In the genomic region with DNA sequence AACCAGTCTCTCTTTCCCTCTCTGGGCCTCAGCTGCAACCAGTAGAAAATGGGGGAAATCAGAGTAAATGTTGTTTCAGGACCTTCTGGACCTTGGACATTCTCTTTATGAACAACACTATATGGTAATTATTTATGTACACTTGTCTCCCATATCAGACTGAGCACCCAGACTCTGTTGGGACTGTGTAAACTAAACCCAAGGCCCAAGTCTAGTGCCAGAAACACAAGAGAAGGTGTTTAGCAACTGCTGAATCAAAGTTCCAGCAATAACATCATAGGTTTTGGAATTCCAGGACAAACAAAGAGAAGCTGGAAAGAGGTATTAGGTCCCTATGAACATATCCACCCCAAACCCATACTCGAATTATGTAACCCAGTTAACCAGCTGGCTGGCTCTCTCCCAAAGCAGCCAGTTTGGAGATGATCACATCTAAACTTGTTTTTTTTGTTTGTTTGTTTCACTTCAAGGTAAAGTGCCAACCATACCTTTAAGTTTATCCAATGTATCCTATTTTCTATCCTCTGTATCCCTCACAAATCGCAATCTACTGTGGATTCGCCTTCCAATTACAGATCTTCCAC, we compare ENCODE assay signal across 8 cellular contexts. TPM values are rescaled to one million over a fixed set of nuclear protein-coding genes. Genes with fewer than 3 reads are reported as not detected.
A peak's percentile ranks its signal among the peaks of the same experiment; 100 is the strongest.
DNase-seq lines count a peak whose midpoint lies in the region; ATAC-seq lines count a peak whose summit lies in the region.

No MANE protein-coding gene starts in this region.

- intact Hi-C loops in activated T-helper 1 cell treated with anti-CD3 and anti-CD28 coated beads, Interleukin-12 subunit alpha, Interleukin-12 subunit beta, Interleukin-2, Interleukin-4 antibody, amounts not matched to agents 30 ng/mL and 10 ng/mL and 1 ng/mL, durations not matched to agents 14 hours and 24 hours and 36 hours (cut with micrococcal nuclease), result loop anchor here (1.0 to 10.0 kb wide), 5 partner anchors 85 to 1503 kb away; a partner anchor contains a TSS

- H3K36me3 Mint-ChIP-seq in activated T-cell treated with anti-CD3 and anti-CD28 coated beads, Interleukin-2, amount 50 U/mL, for 24 hours (ENCODE audit: low read depth), result peaks cover 14% of the 10 kb centered on the region
- H3K36me3 Mint-ChIP-seq in activated T-helper 1 cell treated with anti-CD3 and anti-CD28 coated beads, Interleukin-12 subunit alpha, Interleukin-12 subunit beta, Interleukin-2, Interleukin-4 antibody, amounts not matched to agents 30 ng/mL and 10 ng/mL and 1 ng/mL, durations not matched to agents 14 hours and 24 hours and 36 hours (ENCODE audit: low read depth), result peaks cover 5% of the 10 kb centered on the region
- no peaks in the 10 kb centered on the region for H3K36me3 Mint-ChIP-seq in stimulated activated memory B cell treated with anti-CD40 and anti-IgM and Interleukin-4, amounts not matched to agents 10 μg/mL and 1 μg/mL and 100 μg/mL, for 72 hours

- H3K4me1 Mint-ChIP-seq in activated T-cell treated with anti-CD3 and anti-CD28 coated beads, Interleukin-2, amount 50 U/mL, for 24 hours (ENCODE audit: low read depth), result peaks cover 37% of the 10 kb centered on the region
- H3K4me1 Mint-ChIP-seq in activated T-helper 1 cell treated with anti-CD3 and anti-CD28 coated beads, Interleukin-12 subunit alpha, Interleukin-12 subunit beta, Interleukin-2, Interleukin-4 antibody, amounts not matched to agents 30 ng/mL and 10 ng/mL and 1 ng/mL, durations not matched to agents 14 hours and 24 hours and 36 hours (ENCODE audit: low read depth), result peaks cover 43% of the 10 kb centered on the region
- H3K4me1 Mint-ChIP-seq in stimulated activated memory B cell treated with anti-CD40 and anti-IgM and Interleukin-4, amounts not matched to agents 10 μg/mL and 1 μg/mL and 100 μg/mL, for 72 hours, result peaks cover 40% of the 10 kb centered on the region

- peaks cover 2% of the 10 kb centered on the region for H3K9me3 Mint-ChIP-seq in activated T-cell treated with anti-CD3 and anti-CD28 coated beads, Interleukin-2, amount 50 U/mL, for 24 hours
- no peaks in the 10 kb centered on the region for H3K9me3 Mint-ChIP-seq in activated T-helper 1 cell treated with anti-CD3 and anti-CD28 coated beads, Interleukin-12 subunit alpha, Interleukin-12 subunit beta, Interleukin-2, Interleukin-4 antibody, amounts not matched to agents 30 ng/mL and 10 ng/mL and 1 ng/mL, durations not matched to agents 14 hours and 24 hours and 36 hours
- no peaks in the 10 kb centered on the region for H3K9me3 Mint-ChIP-seq in stimulated activated memory B cell treated with anti-CD40 and anti-IgM and Interleukin-4, amounts not matched to agents 10 μg/mL and 1 μg/mL and 100 μg/mL, for 72 hours

- no peaks in the 10 kb centered on the region for H3K27me3 Mint-ChIP-seq in activated T-cell treated with anti-CD3 and anti-CD28 coated beads, Interleukin-2, amount 50 U/mL, for 24 hours
- H3K27me3 Mint-ChIP-seq in activated T-helper 1 cell treated with anti-CD3 and anti-CD28 coated beads, Interleukin-12 subunit alpha, Interleukin-12 subunit beta, Interleukin-2, Interleukin-4 antibody, amounts not matched to agents 30 ng/mL and 10 ng/mL and 1 ng/mL, durations not matched to agents 14 hours and 24 hours and 36 hours (ENCODE audit: insufficient read depth), result no peaks in the 10 kb centered on the region
- H3K27me3 Mint-ChIP-seq in stimulated activated memory B cell treated with anti-CD40 and anti-IgM and Interleukin-4, amounts not matched to agents 10 μg/mL and 1 μg/mL and 100 μg/mL, for 72 hours, result no peaks in the 10 kb centered on the region

- H3K4me3 Mint-ChIP-seq in activated T-cell treated with anti-CD3 and anti-CD28 coated beads, Interleukin-2, amount 50 U/mL, for 24 hours, result peak overlapping the region; percentile 92
- peak overlapping the region; percentile 81 for H3K4me3 Mint-ChIP-seq in activated T-helper 1 cell treated with anti-CD3 and anti-CD28 coated beads, Interleukin-12 subunit alpha, Interleukin-12 subunit beta, Interleukin-2, Interleukin-4 antibody, amounts not matched to agents 30 ng/mL and 10 ng/mL and 1 ng/mL, durations not matched to agents 14 hours and 24 hours and 36 hours
- H3K4me3 Mint-ChIP-seq in stimulated activated memory B cell treated with anti-CD40 and anti-IgM and Interleukin-4, amounts not matched to agents 10 μg/mL and 1 μg/mL and 100 μg/mL, for 72 hours, result no peak overlapping the region

- no peak for DNase-seq in activated T-cell treated with anti-CD3 and anti-CD28 coated beads, Interleukin-2, amount 50 U/mL, for 24 hours
- no peak for DNase-seq in activated T-cell treated with anti-CD3 and anti-CD28 coated beads, Interleukin-2, amount 50 U/mL, for 1 hour
- no peak for DNase-seq in activated T-helper 1 cell treated with anti-CD3 and anti-CD28 coated beads, Interleukin-12 subunit alpha, Interleukin-12 subunit beta, Interleukin-2, Interleukin-4 antibody, amounts not matched to agents 30 ng/mL and 10 ng/mL and 1 ng/mL, durations not matched to agents 14 hours and 24 hours and 36 hours (ENCODE audit: low spot score)
- DNase-seq in left lobe of liver (ENCODE audit: low spot score), result peak; percentile 71
- DNase-seq in kidney glomerular epithelial cell (lab: John Stamatoyannopoulos, UW), result no peak
- DNase-seq in SW 1271 (lab: John Stamatoyannopoulos, UW), result no peak

- H3K27ac Mint-ChIP-seq in activated T-cell treated with anti-CD3 and anti-CD28 coated beads, Interleukin-2, amount 50 U/mL, for 24 hours, result peak overlapping the region; percentile 93
- peak overlapping the region; percentile 93 for H3K27ac Mint-ChIP-seq in activated T-helper 1 cell treated with anti-CD3 and anti-CD28 coated beads, Interleukin-12 subunit alpha, Interleukin-12 subunit beta, Interleukin-2, Interleukin-4 antibody, amounts not matched to agents 30 ng/mL and 10 ng/mL and 1 ng/mL, durations not matched to agents 14 hours and 24 hours and 36 hours
- H3K27ac Mint-ChIP-seq in stimulated activated memory B cell treated with anti-CD40 and anti-IgM and Interleukin-4, amounts not matched to agents 10 μg/mL and 1 μg/mL and 100 μg/mL, for 72 hours, result peak overlapping the region; percentile 91

- ATAC-seq in left lobe of liver (peak; percentile 12), GM19324 (IDR thresholded peaks at IDR 0.05; ENCODE audit: low FRiP score, unreplicated experiment) (no peak)
- no peak for ATAC-seq in stimulated activated memory B cell treated with anti-CD40 and anti-IgM and Interleukin-4, amounts not matched to agents 10 μg/mL and 1 μg/mL and 100 μg/mL, for 72 hours

RNA-seq across cellular contexts. Expression of a gene that starts 1.9 kb away (rescaled TPM):
- total RNA-seq in activated T-helper 1 cell treated with anti-CD3 and anti-CD28 coated beads, Interleukin-12 subunit alpha, Interleukin-12 subunit beta, Interleukin-2, Interleukin-4 antibody, amounts not matched to agents 30 ng/mL and 10 ng/mL and 1 ng/mL, durations not matched to agents 14 hours and 24 hours and 36 hours, result 31.5 and 35.0 TPM in 2 replicates
- total RNA-seq in left lobe of liver, result 12.9 TPM
